Comparison of ENCODE assay signal across 7 cellular contexts in the genomic region with DNA sequence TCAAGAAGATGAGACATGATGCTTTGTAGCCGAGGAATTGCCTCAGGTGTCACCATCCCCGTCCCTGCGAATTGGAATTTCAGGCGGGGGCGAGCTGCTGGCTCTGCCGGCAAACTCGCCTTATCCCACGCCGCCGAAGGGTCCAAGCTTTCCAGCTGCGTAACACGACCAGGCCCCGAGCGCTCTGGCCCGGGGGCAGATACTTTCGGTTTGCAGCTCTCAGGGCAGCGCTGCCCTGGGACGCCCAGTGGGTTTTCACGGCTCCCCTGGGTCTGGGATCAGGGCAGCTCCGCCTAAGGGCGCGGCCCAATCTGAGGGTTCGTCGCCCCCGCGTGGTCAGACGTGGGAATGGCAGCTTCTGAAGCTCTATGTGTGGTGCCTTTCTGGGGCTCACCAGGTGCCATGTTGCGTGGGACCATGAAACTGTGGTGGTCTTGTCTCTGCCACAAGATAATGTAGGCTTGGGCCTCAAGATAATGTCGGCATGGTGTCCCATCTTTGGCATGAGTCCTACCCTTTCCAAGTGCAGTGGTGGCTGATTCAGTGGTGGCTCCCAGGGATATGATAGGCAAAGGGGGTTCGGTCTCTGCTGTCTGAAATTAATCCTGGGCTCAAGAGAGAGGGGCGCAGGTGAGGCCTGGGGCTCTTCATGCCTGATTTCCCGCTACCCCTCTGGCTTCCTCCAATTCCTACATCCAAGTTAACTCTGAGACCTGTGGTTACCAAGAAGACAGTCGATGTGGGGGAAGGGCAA.
DNase-seq lines count a peak whose midpoint lies in the region; ATAC-seq and TF ChIP-seq lines count a peak whose summit lies in the region.

No MANE protein-coding gene starts in this region.

- DNase-seq in NCI-H2107 treated with DMSO at 0.1 percent for 48 hours (lab: John Stamatoyannopoulos, UW; ENCODE audit: unreplicated experiment), result peak; percentile 8
- DNase-seq in activated CD4-positive, CD25-positive, alpha-beta regulatory T cell (lab: John Stamatoyannopoulos, UW), result peak; percentile 68 to 82 (median 76)
- peak in 60 of 61 donors; percentile 43 to 94 (median 82) for DNase-seq in caudate nucleus (lab: John Stamatoyannopoulos, UW)
- peak; percentile 91 for DNase-seq in islet precursor cell
- peak; percentile 71 to 85 for DNase-seq in stimulated activated CD4-positive, alpha-beta T cell treated with anti-CD3 and anti-CD28 coated beads, Interleukin-12 subunit alpha, Interleukin-12 subunit beta, amount 100 ng/mL, for 24 hours (ENCODE audit: low read depth in 2 of 2)

- TF ChIP-seq CTCF in GM12875 (IDR thresholded peaks at IDR 0.05; ENCODE audit: borderline replicate concordance, insufficient read depth, low read depth, low read length), result peak; percentile 92

- ATAC-seq in HG02981 (IDR thresholded peaks at IDR 0.05; ENCODE audit: unreplicated experiment), result peak; percentile 76

- H3K4me3 ChIP-seq in GM12875 (ENCODE audit: low read depth, low read length), result peak overlapping the region; percentile 3

- H3K27ac ChIP-seq in caudate nucleus (ENCODE audit: low read depth, low read length), result peak overlapping the region; percentile 76

Comparison
In these comparisons a context has a peak if more than half of its experiments do, and no peak if none do; other contexts are left out.
1. Peak in every context shown above with its lines: DNase-seq, ATAC-seq, H3K4me3 ChIP-seq and H3K27ac ChIP-seq.
2. DNase-seq: peak in every context shown above with its lines; median percentile 91 in islet precursor cell; 82 in caudate nucleus; 78 in stimulated activated CD4-positive, alpha-beta T cell treated with anti-CD3 and anti-CD28 coated beads, Interleukin-12 subunit alpha, Interleukin-12 subunit beta, amount 100 ng/mL, for 24 hours; 76 in activated CD4-positive, CD25-positive, alpha-beta regulatory T cell; 8 in NCI-H2107 treated with DMSO at 0.1 percent for 48 hours.